12 cellular contexts compared by ENCODE assay signal in genomic region chr1:36352910-36353878, GRCh38. TPM values are rescaled to one million over a fixed set of nuclear protein-coding genes. Genes with fewer than 3 reads are reported as not detected.
DNase-seq lines count a peak whose midpoint lies in the region; ATAC-seq and TF ChIP-seq lines count a peak whose summit lies in the region.
"Had no signal": no experiment of that assay in that cellular context is flagged by ENCODE, and none has a peak within 500 bp of the region (broad histone marks: within the 10 kb centered on the region; RNA-seq: fewer than 3 reads in every experiment).

No MANE protein-coding gene starts in this region.

- TF ChIP-seq CTCF in HEK293 (tag by site-specific recombination; IDR thresholded peaks at IDR 0.05) = no peak
- TF ChIP-seq CTCF in astrocyte of the cerebellum (IDR thresholded peaks at IDR 0.05; ENCODE audit: low read depth, low read length, missing control alignments) = no peak
- TF ChIP-seq CTCF in neural progenitor cell (IDR thresholded peaks at IDR 0.05) = no peak

- H3K4me3 Mint-ChIP-seq in neural progenitor cell = no peak overlapping the region

- H3K27me3 ChIP-seq in neural progenitor cell = no peaks in the 10 kb centered on the region
- H3K27me3 ChIP-seq: BE2C had no signal

- ATAC-seq in HG03196 (IDR thresholded peaks at IDR 0.05; ENCODE audit: unreplicated experiment) (no peak), HG02678 (IDR thresholded peaks at IDR 0.05; ENCODE audit: unreplicated experiment) (no peak)

- H3K27ac ChIP-seq in HEK293 (ENCODE audit: extremely low read depth, low read depth, low read length) (no peak overlapping the region), neural progenitor cell (no peak overlapping the region)
- H3K27ac ChIP-seq: WERI-Rb-1 had no signal

- H4K20me1 ChIP-seq in neural progenitor cell (ENCODE audit: low read depth) = no peaks in the 10 kb centered on the region

- H3K79me2 ChIP-seq in neural progenitor cell (ENCODE audit: low read depth) = no peaks in the 10 kb centered on the region

- peaks cover 25% of the 10 kb centered on the region for H3K4me1 Mint-ChIP-seq in neural progenitor cell

- H3K9me3 ChIP-seq in HEK293 (ENCODE audit: control insufficient read depth, insufficient read depth, low read depth, low read length) (no peaks in the 10 kb centered on the region), neural progenitor cell (ENCODE audit: low read depth) (no peaks in the 10 kb centered on the region)
- H3K9me3 ChIP-seq: BE2C had no signal

- H3K36me3 ChIP-seq in HEK293 (ENCODE audit: control insufficient read depth in 2 of 2, insufficient read depth in 1 of 2, low read length in 2 of 2) = peaks cover 0 to 93% of the 10 kb centered on the region in 2 experiments; a peak in 2 of 3 replicates
- H3K36me3 ChIP-seq in neural progenitor cell = no peaks in the 10 kb centered on the region

- H3K4me3 ChIP-seq in HEK293 (ENCODE audit: low read depth, low read length) = no peak overlapping the region
- H3K4me3 ChIP-seq in astrocyte of the cerebellum (ENCODE audit: low read depth, low read length) = no peak overlapping the region
- no peak overlapping the region for H3K4me3 ChIP-seq in neural progenitor cell

- no peaks in the 10 kb centered on the region for H3K9me3 Mint-ChIP-seq in neural progenitor cell

- POLR2A ChIA-PET in HEK293 (lab: Yijun Ruan, JAX) = no interaction called here

- H3K4me1 ChIP-seq in HEK293 (ENCODE audit: control insufficient read depth, insufficient read depth, low read length) = no peaks in the 10 kb centered on the region
- H3K4me1 ChIP-seq in neural progenitor cell = peaks cover 18% of the 10 kb centered on the region

- H3K36me3 Mint-ChIP-seq in neural progenitor cell = peaks cover 14% of the 10 kb centered on the region

- H3K4me2 ChIP-seq in neural progenitor cell = no peak overlapping the region

- CTCF ChIA-PET in HEK293 (lab: Yijun Ruan, JAX) = interaction anchor here (0.7 to 3.5 kb wide), 5 partner anchors 10 to 35 kb away, joined by 3 to 17 read pairs (median 3); partner anchors contain the start of gene EVA1B

- H2AFZ ChIP-seq in neural progenitor cell (replicated peaks) = no peak overlapping the region

- H3K9ac ChIP-seq in neural progenitor cell = no peak overlapping the region

- in situ Hi-C loops in astrocyte of the cerebellum (cut with HindIII; ENCODE audit: low sequenced_read_pairs) = no loop called here

- peaks cover 2% of the 10 kb centered on the region for H3F3A ChIP-seq in neural progenitor cell (ENCODE audit: low read depth)

- peaks cover 3% of the 10 kb centered on the region for H3K27me3 Mint-ChIP-seq in neural progenitor cell (ENCODE audit: insufficient read depth, low read depth)

- H3K27ac Mint-ChIP-seq in neural progenitor cell = no peak overlapping the region

- DNase-seq in A172 (ENCODE audit: low spot score) (peak; percentile 72), astrocyte of the cerebellum (ENCODE audit: low read depth) (peak; percentile 47), iris pigment epithelial cell (ENCODE audit: low read depth) (peak; percentile 79), Kasumi-1 (lab: John Stamatoyannopoulos, UW) (no peak), neural progenitor cell (ENCODE audit: low spot score) (no peak)
- DNase-seq: BE2C; NCI-H187; stimulated activated CD4-positive, alpha-beta T cell treated with anti-CD3 and anti-CD28 coated beads, Interleukin-4, amount 100 ng/mL, for 1 hour; WERI-Rb-1 had no signal

TF ChIP-seq in HEK293, 187 proteins besides CTCF, POLR2A, EP300 and RAD21:
- no peak for TF ChIP-seq ZSCAN16 (tag by site-specific recombination; IDR thresholded peaks at IDR 0.05)
- TF ChIP-seq EGR2 (tag by site-specific recombination; IDR thresholded peaks at IDR 0.05; ENCODE audit: low read depth) = 0 out of 2 replicates have a peak, but pooled peaks have one; percentile 22
TF ChIP-seq in HEK293: peak in this region for 1.

RNA-seq across cellular contexts. Expression of gene EVA1B, which starts 29.7 kb away (rescaled TPM):
- 9.6 and 17.8 TPM in 2 replicates for total RNA-seq in A172 (2014; rRNA removed; shearing (Covaris generic))
- 3.1 and 14.7 TPM in 2 replicates for total RNA-seq in neural progenitor cell (ENCODE audit: low replicate concordance)

RNA-seq across cellular contexts. Expression of gene STK40, which starts 32.5 kb away (rescaled TPM):
- 13.8 and 17.1 TPM in 2 replicates for total RNA-seq in A172 (2014; rRNA removed; shearing (Covaris generic))
- 5.3 and 14.7 TPM in 2 replicates for total RNA-seq in neural progenitor cell (ENCODE audit: low replicate concordance)

RNA-seq across cellular contexts. Expression of gene LSM10, which starts 44.5 kb away (rescaled TPM):
- total RNA-seq in A172 (2014; rRNA removed; shearing (Covaris generic)) = 6.4 and 7.0 TPM in 2 replicates
- total RNA-seq in neural progenitor cell (ENCODE audit: low replicate concordance) = 8.6 and 10.2 TPM in 2 replicates

RNA-seq across cellular contexts. Expression of gene SH3D21, which starts 47.0 kb away (rescaled TPM):
- total RNA-seq in A172 (2014; rRNA removed; shearing (Covaris generic)) = 0.98 TPM in 1 of 2 replicates, not detected in the other
- 6.1 and 15.1 TPM in 2 replicates for total RNA-seq in neural progenitor cell (ENCODE audit: low replicate concordance)

Comparison
In these comparisons a context has a peak if more than half of its experiments do, and no peak if none do; other contexts are left out.
1. DNase-seq: peak in A172 (single experiment), astrocyte of the cerebellum (single experiment) and iris pigment epithelial cell (single experiment); none in Kasumi-1 (0 of 2) and neural progenitor cell (single experiment).